In the genomic region with DNA sequence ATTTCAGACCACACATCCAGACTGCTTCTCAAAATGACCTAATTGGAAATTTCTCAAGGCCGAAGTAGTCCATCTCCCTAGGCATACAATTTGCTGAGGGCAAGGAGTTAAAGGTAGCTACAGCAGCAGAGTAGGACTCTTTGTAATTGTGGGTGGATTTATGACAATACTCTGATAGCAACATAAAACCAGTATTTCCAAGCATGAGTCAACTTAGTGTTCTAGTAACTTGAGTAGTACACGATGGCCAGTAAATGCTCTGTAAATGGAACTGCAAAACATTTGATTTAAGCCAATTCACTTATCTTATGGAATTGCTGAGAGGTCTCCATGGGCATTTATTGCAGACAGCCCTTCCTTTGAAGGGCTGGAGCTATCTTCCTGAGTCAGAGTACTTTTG, we compare ENCODE assay signal across 27 cellular contexts.
A peak's percentile ranks its signal among the peaks of the same experiment; 100 is the strongest.
DNase-seq lines count a peak whose midpoint lies in the region; ATAC-seq, FAIRE-seq and TF ChIP-seq lines count a peak whose summit lies in the region.
"Had no signal": no experiment of that assay in that cellular context is flagged by ENCODE, and none has a peak within 500 bp of the region (broad histone marks: within the 10 kb centered on the region; RNA-seq: fewer than 3 reads in every experiment).

No MANE protein-coding gene starts in this region.

- FAIRE-seq in H54 (lab: Jason Lieb, UNC): peak; percentile 83
- FAIRE-seq in HTR-8/SVneo (lab: Jason Lieb, UNC): no peak
- FAIRE-seq: H1 had no signal

- ATAC-seq in GM21367 (IDR thresholded peaks at IDR 0.05; ENCODE audit: unreplicated experiment): no peak
- ATAC-seq: activated naive CD8-positive, alpha-beta T cell treated with anti-CD3 and anti-CD28 coated beads, Interleukin-2, amount 50 U/mL, for 24 hours; left lung; naive thymus-derived CD8-positive, alpha-beta T cell; right cardiac atrium; upper lobe of right lung had no signal

- H3K27ac Mint-ChIP-seq in type B pancreatic cell: no peak overlapping the region
- H3K27ac Mint-ChIP-seq: activated B cell treated with CpG ODN at 0.5 μM for 24 hours; activated naive CD8-positive, alpha-beta T cell treated with anti-CD3 and anti-CD28 coated beads, Interleukin-2, amount 50 U/mL, for 24 hours; naive thymus-derived CD8-positive, alpha-beta T cell had no signal

- TF ChIP-seq CTCF in type B pancreatic cell (conservative IDR thresholded peaks at IDR 0.05): no peak

- H3K4me1 Mint-ChIP-seq in type B pancreatic cell (ENCODE audit: unreplicated experiment): no peaks in the 10 kb centered on the region
- H3K4me1 Mint-ChIP-seq: activated B cell treated with CpG ODN at 0.5 μM for 24 hours; activated naive CD8-positive, alpha-beta T cell treated with anti-CD3 and anti-CD28 coated beads, Interleukin-2, amount 50 U/mL, for 24 hours; central memory CD8-positive, alpha-beta T cell; naive thymus-derived CD8-positive, alpha-beta T cell had no signal

- H3K4me3 Mint-ChIP-seq in type B pancreatic cell: no peak overlapping the region
- H3K4me3 Mint-ChIP-seq: activated B cell treated with CpG ODN at 0.5 μM for 24 hours; activated naive CD8-positive, alpha-beta T cell treated with anti-CD3 and anti-CD28 coated beads, Interleukin-2, amount 50 U/mL, for 24 hours; central memory CD8-positive, alpha-beta T cell; naive thymus-derived CD8-positive, alpha-beta T cell had no signal

- peaks cover 7% of the 10 kb centered on the region for H3K9me3 Mint-ChIP-seq in type B pancreatic cell
- H3K9me3 Mint-ChIP-seq: activated B cell treated with CpG ODN at 0.5 μM for 24 hours; activated naive CD8-positive, alpha-beta T cell treated with anti-CD3 and anti-CD28 coated beads, Interleukin-2, amount 50 U/mL, for 24 hours had no signal

- peaks cover 4% of the 10 kb centered on the region for H3K36me3 Mint-ChIP-seq in type B pancreatic cell
- H3K36me3 Mint-ChIP-seq: naive thymus-derived CD8-positive, alpha-beta T cell had no signal

- H3K27me3 Mint-ChIP-seq in type B pancreatic cell: no peaks in the 10 kb centered on the region
- H3K27me3 Mint-ChIP-seq: central memory CD8-positive, alpha-beta T cell had no signal

- DNase-seq in H54 (ENCODE audit: insufficient read length, low spot score) (no peak), amniotic epithelial cell (ENCODE audit: low read depth) (peak; percentile 57), fibroblast of peridontal ligament (ENCODE audit: extremely low read depth) (peak; percentile 29), non-pigmented ciliary epithelial cell (ENCODE audit: low read depth) (peak; percentile 27), type B pancreatic cell (ENCODE audit: extremely low spot score, unreplicated experiment) (no peak), HTR-8/SVneo (ENCODE audit: insufficient read length, low spot score) (no peak), NCI-H526 (lab: John Stamatoyannopoulos, UW) (no peak)
- DNase-seq: activated B cell treated with CpG ODN at 0.5 μM for 24 hours; activated CD4-positive, alpha-beta T cell treated with anti-CD3 and anti-CD28 coated beads, Interleukin-2, amount 50 U/mL, for 4 hours; activated CD8-positive, alpha-beta memory T cell treated with anti-CD3 and anti-CD28 coated beads, Interleukin-2, amount 50 U/mL, for 48 hours; activated effector memory CD4-positive, alpha-beta T cell treated with anti-CD3 and anti-CD28 coated beads, Interleukin-2, amount 50 U/mL, for 16 hours; activated naive CD8-positive, alpha-beta T cell treated with anti-CD3 and anti-CD28 coated beads, Interleukin-2, amount 50 U/mL, for 24 hours; Caco-2; DND-41; erythroblast; glutamatergic neuron; left lung; naive thymus-derived CD8-positive, alpha-beta T cell; NCI-H146; NCI-H524; ovary; right cardiac atrium; T-helper 9 cell; upper lobe of right lung had no signal

- no peak for TF ChIP-seq POLR2A in H54 (IDR thresholded peaks at IDR 0.05; ENCODE audit: low read depth, low read length)

Comparison
In these comparisons a context has a peak if more than half of its experiments do, and no peak if none do; other contexts are left out.
1. DNase-seq: peak in amniotic epithelial cell (single experiment), fibroblast of peridontal ligament (single experiment) and non-pigmented ciliary epithelial cell (single experiment); none in H54 (single experiment), type B pancreatic cell (single experiment), HTR-8/SVneo (single experiment) and NCI-H526 (0 of 2).